In genomic region chr17:40281663-40282062, GRCh38 we compare ENCODE assay signal across 17 cellular contexts. TPM values are rescaled to one million over a fixed set of nuclear protein-coding genes. Genes with fewer than 3 reads are reported as not detected.
DNase-seq lines count a peak whose midpoint lies in the region; ATAC-seq, FAIRE-seq and TF ChIP-seq lines count a peak whose summit lies in the region.
"Had no signal": no experiment of that assay in that cellular context is flagged by ENCODE, and none has a peak within 500 bp of the region (broad histone marks: within the 10 kb centered on the region; RNA-seq: fewer than 3 reads in every experiment).

No MANE protein-coding gene starts in this region.

- H3K9me3 ChIP-seq in SJSA1 (replicated peaks), result no peaks in the 10 kb centered on the region
- H3K9me3 ChIP-seq in H1 (ENCODE audit: insufficient read depth in 2 of 2, low read depth in 1 of 2, low read length in 1 of 2), result no peaks in the 10 kb centered on the region

- H3K27me3 ChIP-seq in SJSA1 (replicated peaks), result no peaks in the 10 kb centered on the region
- no peaks in the 10 kb centered on the region for H3K27me3 ChIP-seq in H1 (replicated peaks in 1 of 4; ENCODE audit: control insufficient read depth in 3 of 4, extremely low read depth in 1 of 4, insufficient read depth in 3 of 4, low read length in 3 of 4)

- H3K36me3 ChIP-seq in SJSA1 (peaks cover 28% of the 10 kb centered on the region), H1 (ENCODE audit: control insufficient read depth in 2 of 4, insufficient read depth in 4 of 4, low read length in 3 of 4) (peaks cover 5 to 25% (median 16%) of the 10 kb centered on the region in 4 experiments; a peak in 7 of 8 replicates)

- H4K5ac ChIP-seq in H1 (ENCODE audit: insufficient read length, low read depth, low read length), result peak overlapping the region; percentile 30

- H2BK5ac ChIP-seq in H1 (ENCODE audit: low read depth, low read length), result peak overlapping the region; percentile 28; the same call in 1 of the 2 replicates

- 47% methylated on average over 2 of the region's 2 CpGs; no CpG with 5 or more reads in 1 of the 2 experiments for WGBS in H1 (ENCODE audit: extremely low coverage in 1 of 2, insufficient coverage in 1 of 2, insufficient read length in 1 of 2, insufficient replicate concordance in 2 of 2, low coverage in 1 of 2, low lambda C conversion rate in 2 of 2, missing lambda C conversion rate in 1 of 2), 2 experiments

- H3K9me3 Mint-ChIP-seq in MCF 10A (ENCODE audit: unreplicated experiment), result no peaks in the 10 kb centered on the region
- no peaks in the 10 kb centered on the region for H3K9me3 Mint-ChIP-seq in stimulated activated naive B cell treated with anti-CD40 and anti-IgM and Interleukin-4, amounts not matched to agents 10 μg/mL and 1 μg/mL and 100 μg/mL, for 72 hours
- H3K9me3 Mint-ChIP-seq: memory B cell had no signal

- no TSS peak for BruUV-seq in MCF 10A (replicated peaks; lab: Mats Ljungman, UMichigan)

- peak overlapping the region; percentile 22 for H3K27ac ChIP-seq in SJSA1
- peak overlapping the region; percentile 77 for H3K27ac ChIP-seq in H1 (ENCODE audit: low read depth, low read length)

- no peak overlapping the region for H3K18ac ChIP-seq in H1 (ENCODE audit: extremely low read depth, low read length)

- peak overlapping the region; percentile 24 to 34; a peak in 3 of 4 replicates for H3K4me2 ChIP-seq in H1 (ENCODE audit: insufficient read depth in 1 of 2, low read depth in 2 of 2, low read length in 2 of 2)

- H4K91ac ChIP-seq in H1 (replicated peaks; ENCODE audit: insufficient read length, low read length), result no peak overlapping the region

- H4K8ac ChIP-seq in H1 (ENCODE audit: extremely low read depth, insufficient read depth, low read length), result no peak overlapping the region

- H2BK12ac ChIP-seq in H1 (ENCODE audit: low read depth, low read length), result peak overlapping the region; percentile 82; the same call in 1 of the 2 replicates

- DNase-seq in T47D (ENCODE audit: low read depth in 1 of 2, low spot score in 1 of 2) (peak; percentile 37 to 62), MCF 10A (ENCODE audit: unreplicated experiment) (no peak), SJSA1 (ENCODE audit: low read depth in 1 of 2, low spot score in 2 of 2) (peak in 1 of 2 experiments; percentile 45), H1 (ENCODE audit: low read depth in 1 of 2, low spot score in 2 of 2) (no peak), NCI-H2227 (lab: John Stamatoyannopoulos, UW; ENCODE audit: unreplicated experiment) (no peak)
- DNase-seq in stimulated activated naive B cell treated with anti-CD40 and anti-IgM and Interleukin-4, amounts not matched to agents 10 μg/mL and 1 μg/mL and 100 μg/mL, for 72 hours, result no peak
- DNase-seq in effector CD4-positive, alpha-beta T cell, result no peak
- DNase-seq: activated T-cell treated with anti-CD3 and anti-CD28 coated beads for 4 hours; DMS79 treated with DMSO at 0.1 percent for 48 hours; hypothalamus; NCI-H1417 treated with DMSO at 0.1 percent for 48 hours; posterior cingulate gyrus; stimulated activated CD4-positive, alpha-beta T cell treated with anti-CD3 and anti-CD28 coated beads, Interleukin-15, amount 100 ng/mL, for 24 hours had no signal

- no peak overlapping the region for H2BK20ac ChIP-seq in H1 (ENCODE audit: low read length)

- H3K14ac ChIP-seq in H1 (ENCODE audit: insufficient read length), result no peak overlapping the region

- no peak for ATAC-seq in stimulated activated naive B cell treated with anti-CD40 and anti-IgM and Interleukin-4, amounts not matched to agents 10 μg/mL and 1 μg/mL and 100 μg/mL, for 72 hours (replicated peaks)
- no peak for ATAC-seq in GM18867 (IDR thresholded peaks at IDR 0.05; ENCODE audit: unreplicated experiment)
- ATAC-seq: GM12878 had no signal

- H2BK15ac ChIP-seq in H1 (ENCODE audit: low read length), result no peak overlapping the region

- no peaks in the 10 kb centered on the region for H3K79me2 ChIP-seq in H1 (ENCODE audit: control insufficient read depth in 1 of 2, insufficient read depth in 2 of 2, low read length in 2 of 2)

- H3K23me2 ChIP-seq in H1 (ENCODE audit: low read depth, low read length), result no peaks in the 10 kb centered on the region

- H3K4me3 ChIP-seq in SJSA1 (no peak overlapping the region), H1 (ENCODE audit: extremely low read depth in 1 of 4, insufficient read depth in 2 of 4, low read depth in 3 of 4, low read length in 4 of 4) (0 out of 8 replicates have a peak overlapping the region, but pooled peaks of 1 of the 4 experiments have one; percentile 7)
- H3K4me3 ChIP-seq: GM12878 had no signal

- H3K4ac ChIP-seq in H1 (replicated peaks; ENCODE audit: insufficient read length, low read depth, low read length), result no peak overlapping the region

- peaks cover 61% of the 10 kb centered on the region for H3K36me3 Mint-ChIP-seq in MCF 10A (ENCODE audit: insufficient read depth, unreplicated experiment)
- H3K36me3 Mint-ChIP-seq in stimulated activated naive B cell treated with anti-CD40 and anti-IgM and Interleukin-4, amounts not matched to agents 10 μg/mL and 1 μg/mL and 100 μg/mL, for 72 hours, result peaks cover 23 to 42% of the 10 kb centered on the region in 2 donors

- H3K27ac Mint-ChIP-seq in MCF 10A (ENCODE audit: low read depth, unreplicated experiment), result no peak overlapping the region
- H3K27ac Mint-ChIP-seq in stimulated activated naive B cell treated with anti-CD40 and anti-IgM and Interleukin-4, amounts not matched to agents 10 μg/mL and 1 μg/mL and 100 μg/mL, for 72 hours, result peak overlapping the region; percentile 59
- H3K27ac Mint-ChIP-seq: memory B cell had no signal

- no peak overlapping the region for H3K9ac ChIP-seq in H1 (replicated peaks in 1 of 4; ENCODE audit: extremely low read depth in 1 of 4, low read depth in 3 of 4, low read length in 3 of 4)

- peak; percentile 48 for FAIRE-seq in H1 (lab: Jason Lieb, UNC)
- FAIRE-seq: astrocyte, GM12878 had no signal

- CTCF ChIA-PET in MCF 10A (lab: Yijun Ruan, JAX) (interaction anchor here (0.8 to 0.9 kb wide), 3 partner anchors 8 to 88 kb away, joined by 3 to 4 read pairs (median 3); no protein-coding TSS in a partner anchor), H1 (lab: Charles Lee; ENCODE audit: partially characterized antibody) (interaction anchor here (1.2 to 1.4 kb wide), 4 partner anchors 9 to 63 kb away, joined by 3 to 6 read pairs (median 4); partner anchors contain the start of gene WIPF2)

- no peak for TF ChIP-seq RAD21 in H1 (IDR thresholded peaks at IDR 0.05 in 1 of 2, conservative IDR thresholded peaks at IDR 0.05 in 1 of 2; ENCODE audit: low read depth in 2 of 2, low read length in 2 of 2)

- TF ChIP-seq POLR2A in H1 (IDR thresholded peaks at IDR 0.05; ENCODE audit: control extremely low read depth in 1 of 2, low read depth in 2 of 2, low read length in 2 of 2), result no peak

- TF ChIP-seq EP300 in H1 (IDR thresholded peaks at IDR 0.05; ENCODE audit: borderline replicate concordance in 1 of 2, low read depth in 2 of 2, low read length in 2 of 2), result peak in 1 of 2 experiments; percentile 66; a peak in 2 of 3 replicates

- H4K20me1 ChIP-seq in H1 (replicated peaks in 1 of 2; ENCODE audit: control insufficient read depth in 1 of 2, insufficient read depth in 2 of 2, low read length in 2 of 2), result peaks cover 0 to 1% of the 10 kb centered on the region in 2 experiments

- no peak overlapping the region for H2AK5ac ChIP-seq in H1 (ENCODE audit: low read depth, low read length)

- peak overlapping the region; percentile 26 for H3K56ac ChIP-seq in H1 (replicated peaks; ENCODE audit: insufficient read length, low read depth, low read length)

- POLR2A ChIA-PET in MCF 10A (lab: Yijun Ruan, JAX), result no interaction called here
- POLR2A ChIA-PET in H1 (lab: Charles Lee; ENCODE audit: partially characterized antibody), result interaction anchor here (1.2 to 31.2 kb wide), 9 partner anchors 9 to 168 kb away, joined by 3 to 540 read pairs (median 4); partner anchors contain the start of genes RARA and WIPF2

- no peak overlapping the region for H3K4me3 Mint-ChIP-seq in MCF 10A (ENCODE audit: unreplicated experiment)
- H3K4me3 Mint-ChIP-seq in stimulated activated naive B cell treated with anti-CD40 and anti-IgM and Interleukin-4, amounts not matched to agents 10 μg/mL and 1 μg/mL and 100 μg/mL, for 72 hours, result no peak overlapping the region
- H3K4me3 Mint-ChIP-seq: memory B cell had no signal

- H3K4me1 ChIP-seq in SJSA1 (replicated peaks), result peaks cover 37% of the 10 kb centered on the region
- H3K4me1 ChIP-seq in H1 (replicated peaks in 1 of 4; ENCODE audit: control insufficient read depth in 3 of 4, insufficient read depth in 4 of 4, low read length in 3 of 4), result peaks cover 2 to 5% (median 3%) of the 10 kb centered on the region in 4 experiments; a peak in 5 of 7 replicates

- H2BK120ac ChIP-seq in H1 (replicated peaks; ENCODE audit: low read depth, low read length), result no peak overlapping the region

- peaks cover 10% of the 10 kb centered on the region for H3K4me1 Mint-ChIP-seq in MCF 10A (ENCODE audit: insufficient read depth, unreplicated experiment)
- H3K4me1 Mint-ChIP-seq in stimulated activated naive B cell treated with anti-CD40 and anti-IgM and Interleukin-4, amounts not matched to agents 10 μg/mL and 1 μg/mL and 100 μg/mL, for 72 hours, result peaks cover 4 to 6% of the 10 kb centered on the region in 2 donors
- H3K4me1 Mint-ChIP-seq: memory B cell had no signal

- no peaks in the 10 kb centered on the region for H3K79me1 ChIP-seq in H1 (ENCODE audit: low read depth, low read length)

- in situ Hi-C loops in T47D (cut with HindIII; ENCODE audit: low pct_unique_long_range_greater_than_20kb, low sequenced_read_pairs), result no loop called here

- intact Hi-C loops in MCF 10A (cut with micrococcal nuclease), result loop anchor here (2.0 kb wide), 1 partner anchor 63 kb away; the partner anchor contains the start of gene WIPF2

- no peaks in the 10 kb centered on the region for H3K27me3 Mint-ChIP-seq in MCF 10A (ENCODE audit: insufficient read depth, unreplicated experiment)
- H3K27me3 Mint-ChIP-seq in stimulated activated naive B cell treated with anti-CD40 and anti-IgM and Interleukin-4, amounts not matched to agents 10 μg/mL and 1 μg/mL and 100 μg/mL, for 72 hours, result no peaks in the 10 kb centered on the region
- H3K27me3 Mint-ChIP-seq: memory B cell had no signal

- no peak overlapping the region for H2AFZ ChIP-seq in H1 (ENCODE audit: low read length)

- H3K23ac ChIP-seq in H1 (ENCODE audit: insufficient read length), result no peak overlapping the region

- TF ChIP-seq CTCF in MCF 10A (IDR thresholded peaks at IDR 0.05; ENCODE audit: unreplicated experiment) (no peak), H1 (IDR thresholded peaks at IDR 0.05; ENCODE audit: control extremely low read depth in 1 of 3, insufficient read depth in 1 of 3, low read depth in 1 of 3, low read length in 3 of 3) (no peak)

RNA-seq across cellular contexts. Expression of gene CDC6, which starts 6.0 kb away (rescaled TPM):
- total RNA-seq in MCF 10A (2022), result 70.0 and 96.8 TPM in 2 replicates
- 95.8 and 97.8 TPM in 2 replicates for total RNA-seq in SJSA1 (2014; rRNA removed; shearing (Covaris generic))
- total RNA-seq in H1 (2021; fragmentation: NEBNext Ultra II Directional; extraction: Animal tissue kit (Norgen Biotek cat#: 25700)), result 139 and 140 TPM in 2 replicates
- polyA plus RNA-seq in H1 (2011; rRNA removed), result 38.0 and 50.5 TPM in 2 replicates
- polyA plus RNA-seq in H1 (2011; cell fraction: cytosol; rRNA removed), result 62.0 TPM
- polyA plus RNA-seq in H1 (2011; cell fraction: nucleus; rRNA removed), result 32.6 TPM
- 66.3 to 99.0 TPM (median 74.5 TPM) in 4 replicates for polyA plus RNA-seq in H1 (2012, experiment 1 of 2)
- polyA plus RNA-seq in H1 (2012, experiment 2 of 2), result 10.6 TPM
- polyA plus RNA-seq in H1 (2013, experiment 1 of 2), result 87.2 TPM
- polyA plus RNA-seq in H1 (2013, experiment 2 of 2), result 90.5 TPM
- polyA minus RNA-seq in H1 (2011; rRNA and poly(A)+ RNA removed), result 51.3 and 81.1 TPM in 2 replicates
- polyA minus RNA-seq in H1 (2011; cell fraction: cytosol; rRNA and poly(A)+ RNA removed), result 38.5 TPM
- 58.3 TPM for polyA minus RNA-seq in H1 (2011; cell fraction: nucleus; rRNA and poly(A)+ RNA removed)

RNA-seq across cellular contexts. Expression of gene RARA, which starts 27.3 kb away (rescaled TPM):
- total RNA-seq in MCF 10A (2022), result 12.2 and 12.6 TPM in 2 replicates
- total RNA-seq in SJSA1 (2014; rRNA removed; shearing (Covaris generic)), result 30.7 and 38.5 TPM in 2 replicates
- 13.4 and 16.5 TPM in 2 replicates for total RNA-seq in H1 (2021; fragmentation: NEBNext Ultra II Directional; extraction: Animal tissue kit (Norgen Biotek cat#: 25700))
- polyA plus RNA-seq in H1 (2011; rRNA removed), result 4.4 and 7.8 TPM in 2 replicates
- polyA plus RNA-seq in H1 (2011; cell fraction: cytosol; rRNA removed), result 2.5 TPM
- polyA plus RNA-seq in H1 (2011; cell fraction: nucleus; rRNA removed), result 6.9 TPM
- 12.6 to 17.5 TPM (median 16.0 TPM) in 4 replicates for polyA plus RNA-seq in H1 (2012, experiment 1 of 2)
- polyA plus RNA-seq in H1 (2012, experiment 2 of 2), result 13.9 TPM
- 11.2 TPM for polyA plus RNA-seq in H1 (2013, experiment 1 of 2)
- polyA plus RNA-seq in H1 (2013, experiment 2 of 2), result 11.1 TPM
- 2.9 and 6.4 TPM in 2 replicates for polyA minus RNA-seq in H1 (2011; rRNA and poly(A)+ RNA removed)
- polyA minus RNA-seq in H1 (2011; cell fraction: cytosol; rRNA and poly(A)+ RNA removed), result 8.4 TPM
- 6.2 TPM for polyA minus RNA-seq in H1 (2011; cell fraction: nucleus; rRNA and poly(A)+ RNA removed)

Comparison
In these comparisons a context has a peak if more than half of its experiments do, and no peak if none do; other contexts are left out.
1. DNase-seq: peak in T47D (2 of 2); none in MCF 10A (single experiment), H1 (0 of 2), stimulated activated naive B cell treated with anti-CD40 and anti-IgM and Interleukin-4, amounts not matched to agents 10 μg/mL and 1 μg/mL and 100 μg/mL, for 72 hours (single experiment), effector CD4-positive, alpha-beta T cell (single experiment) and NCI-H2227 (single experiment).